In the genomic region with DNA sequence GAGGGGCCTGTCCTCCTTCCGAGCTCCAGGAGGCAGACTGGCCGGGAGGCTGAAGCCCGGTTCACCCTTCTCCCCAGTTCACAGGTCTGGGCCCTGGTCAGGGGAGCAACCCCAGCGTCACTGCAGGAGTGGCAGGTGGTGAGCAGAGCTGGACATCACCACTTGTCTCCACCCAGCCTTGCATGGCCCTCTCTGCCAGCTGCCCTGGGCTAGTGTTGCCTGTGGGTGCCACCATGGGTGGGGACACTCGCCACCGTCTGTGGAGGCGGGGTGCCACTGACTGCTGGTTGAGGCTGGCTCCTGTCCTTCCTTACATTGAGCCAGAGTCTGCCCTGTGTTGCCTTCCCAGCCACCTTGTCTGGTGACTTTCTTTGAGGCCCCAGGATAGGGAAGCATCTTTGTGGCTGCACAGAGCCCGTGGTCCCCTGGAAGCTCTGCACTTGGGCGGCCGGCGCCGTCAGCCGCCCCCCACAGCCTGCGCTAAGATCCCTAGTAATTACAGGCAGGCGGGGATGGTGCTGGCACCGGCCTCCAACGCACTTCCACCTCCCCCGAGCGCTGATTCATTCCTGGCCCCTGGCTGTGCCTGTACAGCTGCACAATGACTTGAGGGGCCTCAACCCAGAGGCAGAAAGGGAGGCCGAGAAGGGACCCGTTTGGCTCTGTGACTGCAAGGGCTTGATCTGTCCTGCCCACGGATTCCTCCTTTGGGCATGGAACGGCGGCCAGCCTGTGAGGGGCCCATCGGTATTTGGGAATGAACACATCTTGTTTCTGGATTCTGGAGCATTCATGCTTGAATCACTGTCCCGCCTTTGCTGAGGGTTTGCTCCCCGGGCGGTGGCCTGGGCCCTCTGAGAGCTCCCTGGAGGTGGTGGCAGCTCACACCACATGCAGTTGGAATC, we compare ENCODE assay signal across 1 cellular context.
TF ChIP-seq lines count a peak whose summit lies in the region.

No MANE protein-coding gene starts in this region.

TF ChIP-seq in IMR-90, 13 proteins besides CTCF, POLR2A, EP300 and RAD21:
- TF ChIP-seq BHLHE40 (IDR thresholded peaks at IDR 0.05; ENCODE audit: low read depth, low read length) (0 out of 2 replicates have a peak, but pooled peaks have one; percentile 4), NFE2L2 (IDR thresholded peaks at IDR 0.05; ENCODE audit: low read depth, low read length) (peak; percentile 8; the same call in 1 of the 2 replicates)
- TF ChIP-seq, protein P1, sequence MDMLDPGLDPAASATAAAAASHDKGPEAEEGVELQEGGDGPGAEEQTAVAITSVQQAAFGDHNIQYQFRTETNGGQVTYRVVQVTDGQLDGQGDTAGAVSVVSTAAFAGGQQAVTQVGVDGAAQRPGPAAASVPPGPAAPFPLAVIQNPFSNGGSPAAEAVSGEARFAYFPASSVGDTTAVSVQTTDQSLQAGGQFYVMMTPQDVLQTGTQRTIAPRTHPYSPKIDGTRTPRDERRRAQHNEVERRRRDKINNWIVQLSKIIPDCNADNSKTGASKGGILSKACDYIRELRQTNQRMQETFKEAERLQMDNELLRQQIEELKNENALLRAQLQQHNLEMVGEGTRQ (IDR thresholded peaks at IDR 0.05; ENCODE audit: low read depth, low read length): no peak
